ENCODE assay signal across 3 cellular contexts in the genomic region with DNA sequence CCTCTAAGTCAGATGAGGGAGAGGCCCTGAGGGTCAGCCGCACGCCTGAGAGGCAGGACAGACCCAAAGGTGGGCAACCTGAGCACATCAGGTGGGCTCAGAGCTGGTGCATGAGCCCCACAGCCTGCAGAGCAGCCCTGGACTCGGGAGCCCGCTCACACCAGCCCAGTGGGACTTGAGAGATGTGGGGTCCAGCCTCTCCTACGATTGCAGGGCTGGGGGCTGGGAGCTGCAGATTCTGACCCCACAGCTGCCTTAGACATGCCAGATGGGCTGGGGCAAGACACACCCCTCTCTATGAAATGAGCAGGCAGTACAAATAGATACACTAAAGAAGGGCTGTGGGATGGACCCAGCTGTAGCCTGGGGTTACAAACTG.
"Had no signal": no experiment of that assay in that cellular context is flagged by ENCODE, and none has a peak within 500 bp of the region (broad histone marks: within the 10 kb centered on the region; RNA-seq: fewer than 3 reads in every experiment).

No MANE protein-coding gene starts in this region.

- DNase-seq: GDM1, GF-D8 had no signal

- ATAC-seq: GM12878 had no signal

- H3K4me3 ChIP-seq: GM12878 had no signal
